In genomic region chr16:29975811-29976511, GRCh38 we compare ENCODE assay signal across 8 cellular contexts. TPM values are rescaled to one million over a fixed set of nuclear protein-coding genes. Genes with fewer than 3 reads are reported as not detected.
DNase-seq lines count a peak whose midpoint lies in the region; ATAC-seq and FAIRE-seq lines count a peak whose summit lies in the region.

No MANE protein-coding gene starts in this region.

- no peaks in the 10 kb centered on the region for H3K9me3 Mint-ChIP-seq in activated CD4-positive, alpha-beta T cell treated with anti-CD3 and anti-CD28 coated beads, Interleukin-2, amount 10 ng/mL, durations not matched to agents 24 days and 14 days
- no peaks in the 10 kb centered on the region for H3K9me3 Mint-ChIP-seq in activated naive CD8-positive, alpha-beta T cell treated with anti-CD3 and anti-CD28 coated beads, Interleukin-2, amount 10 ng/mL, durations not matched to agents 7 days and 5 days
- no peaks in the 10 kb centered on the region for H3K9me3 Mint-ChIP-seq in immature natural killer cell

- no peak for ATAC-seq in activated naive CD8-positive, alpha-beta T cell treated with anti-CD3 and anti-CD28 coated beads, Interleukin-2, amount 10 ng/mL, durations not matched to agents 7 days and 5 days (ENCODE audit: low read depth)
- ATAC-seq in GM18498 (IDR thresholded peaks at IDR 0.05; ENCODE audit: unreplicated experiment), result no peak

- intact Hi-C loops in activated CD4-positive, alpha-beta T cell treated with anti-CD3 and anti-CD28 coated beads, Interleukin-2, amount 10 ng/mL, durations not matched to agents 24 days and 14 days (cut with micrococcal nuclease), result loop anchor here (10.0 kb wide), 1 partner anchor 111 kb away; the partner anchor contains the start of gene CDIPT

- POLR2A ChIA-PET in activated naive CD8-positive, alpha-beta T cell treated with anti-CD3 and anti-CD28 coated beads, Interleukin-2, amount 10 ng/mL, durations not matched to agents 7 days and 5 days (lab: Charles Lee), result interaction anchor here (0.6 to 6.8 kb wide), 5 partner anchors 14 to 297 kb away, joined by 3 to 73 read pairs (median 7); partner anchors contain the start of genes HIRIP3, INO80E, KCTD13 and TMEM219

- H3K27ac Mint-ChIP-seq in activated CD4-positive, alpha-beta T cell treated with anti-CD3 and anti-CD28 coated beads, Interleukin-2, amount 10 ng/mL, durations not matched to agents 24 days and 14 days, result peak overlapping the region; percentile 13
- peak overlapping the region; percentile 58 for H3K27ac Mint-ChIP-seq in activated naive CD8-positive, alpha-beta T cell treated with anti-CD3 and anti-CD28 coated beads, Interleukin-2, amount 10 ng/mL, durations not matched to agents 7 days and 5 days
- H3K27ac Mint-ChIP-seq in immature natural killer cell, result peak overlapping the region; percentile 45 to 96 (median 93)

- DNase-seq in activated CD4-positive, alpha-beta T cell treated with anti-CD3 and anti-CD28 coated beads, Interleukin-2, amount 10 ng/mL, durations not matched to agents 24 days and 14 days, result peak; percentile 62
- DNase-seq in activated CD4-positive, alpha-beta T cell treated with anti-CD3 and anti-CD28 coated beads, Interleukin-2, amount 50 U/mL, for 48 hours, result no peak
- DNase-seq in activated naive CD8-positive, alpha-beta T cell treated with anti-CD3 and anti-CD28 coated beads, Interleukin-2, amount 10 ng/mL, durations not matched to agents 7 days and 5 days, result no peak
- DNase-seq in immature natural killer cell (no peak), superior temporal gyrus (ENCODE audit: extremely low spot score) (peak; percentile 11), NCI-H187 treated with DMSO at 0.1 percent for 48 hours (lab: John Stamatoyannopoulos, UW) (no peak), GM19239 (ENCODE audit: insufficient read length, low spot score) (no peak)

- FAIRE-seq in GM19239 (lab: Jason Lieb, UNC), result no peak

- peak overlapping the region; percentile 91 for H3K4me3 Mint-ChIP-seq in activated CD4-positive, alpha-beta T cell treated with anti-CD3 and anti-CD28 coated beads, Interleukin-2, amount 10 ng/mL, durations not matched to agents 24 days and 14 days
- H3K4me3 Mint-ChIP-seq in activated naive CD8-positive, alpha-beta T cell treated with anti-CD3 and anti-CD28 coated beads, Interleukin-2, amount 10 ng/mL, durations not matched to agents 7 days and 5 days, result peak overlapping the region; percentile 86
- peak overlapping the region; percentile 87 to 96 (median 95) for H3K4me3 Mint-ChIP-seq in immature natural killer cell

- no peaks in the 10 kb centered on the region for H3K27me3 Mint-ChIP-seq in activated CD4-positive, alpha-beta T cell treated with anti-CD3 and anti-CD28 coated beads, Interleukin-2, amount 10 ng/mL, durations not matched to agents 24 days and 14 days
- H3K27me3 Mint-ChIP-seq in activated naive CD8-positive, alpha-beta T cell treated with anti-CD3 and anti-CD28 coated beads, Interleukin-2, amount 10 ng/mL, durations not matched to agents 7 days and 5 days, result no peaks in the 10 kb centered on the region
- H3K27me3 Mint-ChIP-seq in immature natural killer cell (ENCODE audit: low read depth in 3 of 3), result peaks cover 2 to 3% (median 3%) of the 10 kb centered on the region in 3 donors

- H3K36me3 Mint-ChIP-seq in activated CD4-positive, alpha-beta T cell treated with anti-CD3 and anti-CD28 coated beads, Interleukin-2, amount 10 ng/mL, durations not matched to agents 24 days and 14 days (ENCODE audit: low read depth), result peaks cover 32% of the 10 kb centered on the region
- peaks cover 26% of the 10 kb centered on the region for H3K36me3 Mint-ChIP-seq in activated naive CD8-positive, alpha-beta T cell treated with anti-CD3 and anti-CD28 coated beads, Interleukin-2, amount 10 ng/mL, durations not matched to agents 7 days and 5 days
- H3K36me3 Mint-ChIP-seq in immature natural killer cell, result peaks cover 0 to 28% (median 2%) of the 10 kb centered on the region in 3 donors

- peaks cover 30% of the 10 kb centered on the region for H3K4me1 Mint-ChIP-seq in activated CD4-positive, alpha-beta T cell treated with anti-CD3 and anti-CD28 coated beads, Interleukin-2, amount 10 ng/mL, durations not matched to agents 24 days and 14 days
- peaks cover 34% of the 10 kb centered on the region for H3K4me1 Mint-ChIP-seq in activated naive CD8-positive, alpha-beta T cell treated with anti-CD3 and anti-CD28 coated beads, Interleukin-2, amount 10 ng/mL, durations not matched to agents 7 days and 5 days
- H3K4me1 Mint-ChIP-seq in immature natural killer cell, result peaks cover 43 to 44% of the 10 kb centered on the region in 2 donors

RNA-seq across cellular contexts. Expression of gene TAOK2, which starts 2.3 kb away (rescaled TPM):
- total RNA-seq in activated CD4-positive, alpha-beta T cell treated with anti-CD3 and anti-CD28 coated beads, Interleukin-2, amount 10 ng/mL, durations not matched to agents 24 days and 14 days, result 35.8 and 38.7 TPM in 2 replicates
- total RNA-seq in activated naive CD8-positive, alpha-beta T cell treated with anti-CD3 and anti-CD28 coated beads, Interleukin-2, amount 10 ng/mL, durations not matched to agents 7 days and 5 days, result 10 to 100 TPM; 51.6 to 53.4 TPM
- 10 to 100 TPM in 1 of 3 donors, 1 to 10 TPM in 2; 2.1 to 10.7 (median 3.0) TPM for polyA plus RNA-seq in immature natural killer cell

RNA-seq across cellular contexts. Expression of gene TMEM219, which starts 14.1 kb away (rescaled TPM):
- 41.7 and 43.8 TPM in 2 replicates for total RNA-seq in activated CD4-positive, alpha-beta T cell treated with anti-CD3 and anti-CD28 coated beads, Interleukin-2, amount 10 ng/mL, durations not matched to agents 24 days and 14 days
- total RNA-seq in activated naive CD8-positive, alpha-beta T cell treated with anti-CD3 and anti-CD28 coated beads, Interleukin-2, amount 10 ng/mL, durations not matched to agents 7 days and 5 days, result 10 to 100 TPM; 67.8 to 74.5 TPM
- 100 to 1,000 TPM; 157 to 243 (median 216) TPM for polyA plus RNA-seq in immature natural killer cell

RNA-seq across cellular contexts. Expression of gene HIRIP3, which starts 19.5 kb away (rescaled TPM):
- 45.9 and 47.7 TPM in 2 replicates for total RNA-seq in activated CD4-positive, alpha-beta T cell treated with anti-CD3 and anti-CD28 coated beads, Interleukin-2, amount 10 ng/mL, durations not matched to agents 24 days and 14 days
- total RNA-seq in activated naive CD8-positive, alpha-beta T cell treated with anti-CD3 and anti-CD28 coated beads, Interleukin-2, amount 10 ng/mL, durations not matched to agents 7 days and 5 days, result 10 to 100 TPM; 35.1 to 37.3 TPM
- 10 to 100 TPM; 14.1 to 23.5 (median 18.9) TPM for polyA plus RNA-seq in immature natural killer cell

RNA-seq across cellular contexts. Expression of gene INO80E, which starts 20.1 kb away (rescaled TPM):
- 129 and 133 TPM in 2 replicates for total RNA-seq in activated CD4-positive, alpha-beta T cell treated with anti-CD3 and anti-CD28 coated beads, Interleukin-2, amount 10 ng/mL, durations not matched to agents 24 days and 14 days
- 100 to 1,000 TPM; 113 to 118 TPM for total RNA-seq in activated naive CD8-positive, alpha-beta T cell treated with anti-CD3 and anti-CD28 coated beads, Interleukin-2, amount 10 ng/mL, durations not matched to agents 7 days and 5 days
- polyA plus RNA-seq in immature natural killer cell, result 1 to 10 TPM; 7.4 to 7.9 (median 7.7) TPM

RNA-seq across cellular contexts. Expression of gene DOC2A, which starts 34.9 kb away (rescaled TPM):
- 2.7 and 3.2 TPM in 2 replicates for total RNA-seq in activated CD4-positive, alpha-beta T cell treated with anti-CD3 and anti-CD28 coated beads, Interleukin-2, amount 10 ng/mL, durations not matched to agents 24 days and 14 days
- total RNA-seq in activated naive CD8-positive, alpha-beta T cell treated with anti-CD3 and anti-CD28 coated beads, Interleukin-2, amount 10 ng/mL, durations not matched to agents 7 days and 5 days, result not detected
- polyA plus RNA-seq in immature natural killer cell, result not detected

Comparison
In these comparisons a context has a peak if more than half of its experiments do, and no peak if none do; other contexts are left out.
1. DNase-seq: peak in activated CD4-positive, alpha-beta T cell treated with anti-CD3 and anti-CD28 coated beads, Interleukin-2, amount 10 ng/mL, durations not matched to agents 24 days and 14 days (single experiment) and superior temporal gyrus (single experiment); none in activated CD4-positive, alpha-beta T cell treated with anti-CD3 and anti-CD28 coated beads, Interleukin-2, amount 50 U/mL, for 48 hours (0 of 2), activated naive CD8-positive, alpha-beta T cell treated with anti-CD3 and anti-CD28 coated beads, Interleukin-2, amount 10 ng/mL, durations not matched to agents 7 days and 5 days (single experiment), immature natural killer cell (0 of 3), NCI-H187 treated with DMSO at 0.1 percent for 48 hours (single experiment) and GM19239 (single experiment).
2. H3K27ac Mint-ChIP-seq: peak in every context shown above with its lines; median percentile 93 in immature natural killer cell; 58 in activated naive CD8-positive, alpha-beta T cell treated with anti-CD3 and anti-CD28 coated beads, Interleukin-2, amount 10 ng/mL, durations not matched to agents 7 days and 5 days; 13 in activated CD4-positive, alpha-beta T cell treated with anti-CD3 and anti-CD28 coated beads, Interleukin-2, amount 10 ng/mL, durations not matched to agents 24 days and 14 days.
3. Peak in every context shown above with its lines, with median percentiles within 50 percentile points of each other: H3K4me3 Mint-ChIP-seq.